In the genomic region with DNA sequence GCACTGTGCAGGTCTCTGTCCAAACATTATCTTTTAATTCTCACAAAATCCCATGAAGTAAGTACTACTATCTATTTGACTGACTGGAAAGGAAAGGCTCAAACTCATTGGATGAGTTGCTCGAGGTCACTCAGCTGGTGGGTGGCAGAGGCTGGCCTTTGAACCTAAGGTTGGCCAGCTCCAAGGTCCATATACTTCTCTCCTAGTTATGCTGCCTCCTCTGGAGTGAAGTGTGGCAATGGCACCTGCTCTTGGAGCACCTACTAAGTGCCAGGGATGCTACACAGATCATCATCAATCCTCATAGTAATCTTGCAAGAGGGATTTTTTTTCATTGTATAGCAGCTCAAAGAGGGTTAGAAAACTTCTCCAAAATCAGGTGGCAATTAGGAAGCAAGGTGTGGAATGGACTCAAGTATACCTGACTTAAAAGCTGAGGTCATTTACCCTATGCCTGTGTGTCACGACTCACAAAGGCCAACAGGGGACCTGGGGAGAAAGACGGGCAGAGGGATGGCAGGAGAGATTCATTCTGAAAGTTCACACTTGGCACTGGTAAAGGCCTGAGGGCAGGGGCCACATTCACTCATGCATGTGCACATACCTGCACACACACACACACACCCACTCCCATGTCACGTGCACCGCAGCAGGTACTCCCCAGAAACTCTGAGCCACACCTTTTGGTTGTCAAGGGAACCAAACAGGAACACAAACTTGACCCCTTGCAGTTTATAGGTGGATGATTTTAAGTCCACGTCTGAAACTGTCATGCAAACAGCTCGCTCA, we compare ENCODE assay signal across 10 cellular contexts.
A peak's percentile ranks its signal among the peaks of the same experiment; 100 is the strongest.
DNase-seq lines count a peak whose midpoint lies in the region; ATAC-seq and TF ChIP-seq lines count a peak whose summit lies in the region.
"Had no signal": no experiment of that assay in that cellular context is flagged by ENCODE, and none has a peak within 500 bp of the region (broad histone marks: within the 10 kb centered on the region; RNA-seq: fewer than 3 reads in every experiment).

No MANE protein-coding gene starts in this region.

- no peaks in the 10 kb centered on the region for H3K27me3 Mint-ChIP-seq in activated naive CD8-positive, alpha-beta T cell treated with anti-CD3 and anti-CD28 coated beads for 36 hours
- H3K27me3 Mint-ChIP-seq in stimulated activated memory B cell treated with anti-CD40 and anti-IgM and Interleukin-4, amounts not matched to agents 10 μg/mL and 1 μg/mL and 100 μg/mL, for 72 hours = no peaks in the 10 kb centered on the region
- H3K27me3 Mint-ChIP-seq in endothelial cell (ENCODE audit: unreplicated experiment) = peaks cover 8% of the 10 kb centered on the region

- peaks cover 40% of the 10 kb centered on the region for H3K36me3 Mint-ChIP-seq in activated naive CD8-positive, alpha-beta T cell treated with anti-CD3 and anti-CD28 coated beads for 36 hours
- peaks cover 40% of the 10 kb centered on the region for H3K36me3 Mint-ChIP-seq in stimulated activated memory B cell treated with anti-CD40 and anti-IgM and Interleukin-4, amounts not matched to agents 10 μg/mL and 1 μg/mL and 100 μg/mL, for 72 hours
- peaks cover 3% of the 10 kb centered on the region for H3K36me3 Mint-ChIP-seq in endothelial cell (ENCODE audit: low read depth, unreplicated experiment)

- H3K4me3 Mint-ChIP-seq in activated naive CD8-positive, alpha-beta T cell treated with anti-CD3 and anti-CD28 coated beads for 36 hours = no peak overlapping the region
- H3K4me3 Mint-ChIP-seq in stimulated activated memory B cell treated with anti-CD40 and anti-IgM and Interleukin-4, amounts not matched to agents 10 μg/mL and 1 μg/mL and 100 μg/mL, for 72 hours = no peak overlapping the region
- H3K4me3 Mint-ChIP-seq in endothelial cell (ENCODE audit: unreplicated experiment) = no peak overlapping the region

- H3K27ac Mint-ChIP-seq in activated naive CD8-positive, alpha-beta T cell treated with anti-CD3 and anti-CD28 coated beads for 36 hours = peak overlapping the region; percentile 17
- H3K27ac Mint-ChIP-seq in stimulated activated memory B cell treated with anti-CD40 and anti-IgM and Interleukin-4, amounts not matched to agents 10 μg/mL and 1 μg/mL and 100 μg/mL, for 72 hours = peak overlapping the region; percentile 65
- no peak overlapping the region for H3K27ac Mint-ChIP-seq in endothelial cell (ENCODE audit: unreplicated experiment)

- no peak for DNase-seq in activated naive CD8-positive, alpha-beta T cell treated with anti-CD3 and anti-CD28 coated beads for 36 hours
- no peak for DNase-seq in dedifferentiated amniotic fluid mesenchymal stem cell (ENCODE audit: extremely low spot score)
- DNase-seq in effector CD4-positive, alpha-beta T cell = no peak
- DNase-seq in endothelial cell (ENCODE audit: low spot score) = no peak
- DNase-seq in hippocampal formation (lab: John Stamatoyannopoulos, UW) = no peak
- DNase-seq: KG1, left ventricle myocardium inferior had no signal

- peaks cover 65% of the 10 kb centered on the region for H3K4me1 Mint-ChIP-seq in activated naive CD8-positive, alpha-beta T cell treated with anti-CD3 and anti-CD28 coated beads for 36 hours
- H3K4me1 Mint-ChIP-seq in stimulated activated memory B cell treated with anti-CD40 and anti-IgM and Interleukin-4, amounts not matched to agents 10 μg/mL and 1 μg/mL and 100 μg/mL, for 72 hours = peaks cover 78% of the 10 kb centered on the region
- peaks cover 33% of the 10 kb centered on the region for H3K4me1 Mint-ChIP-seq in endothelial cell (ENCODE audit: unreplicated experiment)

- TF ChIP-seq CTCF in endothelial cell (IDR thresholded peaks at IDR 0.05; ENCODE audit: unreplicated experiment) = no peak

- H3K9me3 Mint-ChIP-seq in activated naive CD8-positive, alpha-beta T cell treated with anti-CD3 and anti-CD28 coated beads for 36 hours = peaks cover 1% of the 10 kb centered on the region
- no peaks in the 10 kb centered on the region for H3K9me3 Mint-ChIP-seq in stimulated activated memory B cell treated with anti-CD40 and anti-IgM and Interleukin-4, amounts not matched to agents 10 μg/mL and 1 μg/mL and 100 μg/mL, for 72 hours
- H3K9me3 Mint-ChIP-seq in endothelial cell (ENCODE audit: unreplicated experiment) = no peaks in the 10 kb centered on the region

- ATAC-seq in GM19023 (IDR thresholded peaks at IDR 0.05; ENCODE audit: unreplicated experiment) = peak; percentile 47
- peak; percentile 60 for ATAC-seq in HG02970 (IDR thresholded peaks at IDR 0.05; ENCODE audit: low FRiP score, unreplicated experiment)
- peak; percentile 83 for ATAC-seq in stimulated activated memory B cell treated with anti-CD40 and anti-IgM and Interleukin-4, amounts not matched to agents 10 μg/mL and 1 μg/mL and 100 μg/mL, for 72 hours
